ENCODE assay signal across 15 cellular contexts in the genomic region with DNA sequence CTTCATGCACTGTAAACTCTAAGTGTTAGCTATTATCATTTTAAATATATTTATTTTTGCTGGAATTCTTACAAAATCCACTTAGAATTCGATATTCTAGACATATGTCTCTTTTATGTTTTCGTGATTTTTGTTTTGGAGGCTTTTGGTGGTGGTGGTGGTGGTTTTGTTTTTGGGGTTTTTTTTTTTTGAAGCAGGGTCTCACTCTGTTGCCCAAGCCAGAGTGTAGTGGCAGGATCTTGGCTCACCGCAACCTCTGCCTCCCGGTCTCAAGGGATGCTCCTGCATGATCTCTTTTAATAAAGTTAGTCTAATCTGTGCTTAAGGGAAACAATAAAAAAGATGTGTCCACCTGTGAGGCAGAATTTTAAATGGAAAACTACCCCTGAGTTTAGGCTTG.
DNase-seq lines count a peak whose midpoint lies in the region; ATAC-seq and TF ChIP-seq lines count a peak whose summit lies in the region.
"Had no signal": no experiment of that assay in that cellular context is flagged by ENCODE, and none has a peak within 500 bp of the region (broad histone marks: within the 10 kb centered on the region; RNA-seq: fewer than 3 reads in every experiment).

No MANE protein-coding gene starts in this region.

- H3K27me3 ChIP-seq in ACC112 (ENCODE audit: insufficient read depth, low read length) = no peaks in the 10 kb centered on the region
- H3K27me3 ChIP-seq in CD4-positive, alpha-beta memory T cell (ENCODE audit: insufficient read depth, low read length) = no peaks in the 10 kb centered on the region
- H3K27me3 ChIP-seq in right lobe of liver = no peaks in the 10 kb centered on the region
- H3K27me3 ChIP-seq in MG63 = no peaks in the 10 kb centered on the region
- H3K27me3 ChIP-seq in BE2C = no peaks in the 10 kb centered on the region

- DNase-seq in CD4-positive, alpha-beta memory T cell = no peak
- DNase-seq in activated CD8-positive, alpha-beta T cell treated with anti-CD3 and anti-CD28 coated beads, Interleukin-2, amount 10 ng/mL, durations not matched to agents 7 days and 5 days = no peak
- no peak for DNase-seq in right lobe of liver
- DNase-seq in MG63 = no peak
- no peak for DNase-seq in BE2C
- no peak for DNase-seq in NCI-H2107 treated with DMSO at 0.1 percent for 48 hours (lab: John Stamatoyannopoulos, UW; ENCODE audit: unreplicated experiment)
- DNase-seq in NCI-H1417 treated with DMSO at 0.1 percent for 48 hours (lab: John Stamatoyannopoulos, UW) = no peak
- DNase-seq: EL, erythroblast, islet precursor cell, NCI-H2081, NCI-H774, T-helper 9 cell had no signal

- no peak for TF ChIP-seq CTCF in right lobe of liver (IDR thresholded peaks at IDR 0.05)
- no peak for TF ChIP-seq CTCF in BE2C (IDR thresholded peaks at IDR 0.05; ENCODE audit: low read depth, low read length)

- H3K9me3 Mint-ChIP-seq in CD4-positive, alpha-beta memory T cell = no peaks in the 10 kb centered on the region
- H3K9me3 Mint-ChIP-seq in activated CD8-positive, alpha-beta T cell treated with anti-CD3 and anti-CD28 coated beads, Interleukin-2, amount 10 ng/mL, durations not matched to agents 7 days and 5 days (ENCODE audit: insufficient read depth) = no peaks in the 10 kb centered on the region

- H3K4me1 ChIP-seq in ACC112 (ENCODE audit: control insufficient read depth, insufficient read depth, low read length, unreplicated experiment) (peaks cover 11% of the 10 kb centered on the region), right lobe of liver (peaks cover 0 to 7% (median 0%) of the 10 kb centered on the region in 4 donors), BE2C (no peaks in the 10 kb centered on the region; the same call in 1 of the 2 replicates)
- H3K4me1 ChIP-seq in CD4-positive, alpha-beta memory T cell (ENCODE audit: insufficient read depth, low read length) = peaks cover 28% of the 10 kb centered on the region

- peaks cover 5% of the 10 kb centered on the region for H3K79me2 ChIP-seq in ACC112 (ENCODE audit: control insufficient read depth, insufficient read depth, low read length, unreplicated experiment)

- no peaks in the 10 kb centered on the region for H3K36me3 ChIP-seq in ACC112 (ENCODE audit: insufficient read depth, low read length)
- H3K36me3 ChIP-seq in CD4-positive, alpha-beta memory T cell (ENCODE audit: insufficient read depth, low read length) = no peaks in the 10 kb centered on the region
- no peaks in the 10 kb centered on the region for H3K36me3 ChIP-seq in right lobe of liver
- H3K36me3 ChIP-seq in MG63 = peaks cover 34% of the 10 kb centered on the region
- H3K36me3 ChIP-seq in BE2C = no peaks in the 10 kb centered on the region

- H3K36me3 Mint-ChIP-seq in CD4-positive, alpha-beta memory T cell = peaks cover 0 to 15% of the 10 kb centered on the region in 2 donors
- H3K36me3 Mint-ChIP-seq in activated CD8-positive, alpha-beta T cell treated with anti-CD3 and anti-CD28 coated beads, Interleukin-2, amount 10 ng/mL, durations not matched to agents 7 days and 5 days (ENCODE audit: low read depth) = peaks cover 18% of the 10 kb centered on the region

- CTCF ChIA-PET in CD4-positive, alpha-beta memory T cell (lab: Charles Lee; ENCODE audit: partially characterized antibody) = interaction anchor here (0.9 to 11.0 kb wide), 3 partner anchors 31 to 127 kb away, joined by 3 to 172 read pairs (median 5); no protein-coding TSS in a partner anchor
- CTCF ChIA-PET in activated CD8-positive, alpha-beta T cell treated with anti-CD3 and anti-CD28 coated beads, Interleukin-2, amount 10 ng/mL, durations not matched to agents 7 days and 5 days (lab: Charles Lee) = interaction anchor here (1.0 to 2.9 kb wide), 6 partner anchors 14 to 127 kb away, joined by 3 to 27 read pairs (median 7); no protein-coding TSS in a partner anchor

- no peaks in the 10 kb centered on the region for H3K9me3 ChIP-seq in CD4-positive, alpha-beta memory T cell (ENCODE audit: control insufficient read depth in 1 of 2, low read length in 2 of 2)
- no peaks in the 10 kb centered on the region for H3K9me3 ChIP-seq in right lobe of liver
- 0 out of 2 replicates have a peak, but pooled peaks cover 1% of the 10 kb centered on the region for H3K9me3 ChIP-seq in MG63
- no peaks in the 10 kb centered on the region; the same call in 1 of the 2 replicates for H3K9me3 ChIP-seq in BE2C

- no peak for TF ChIP-seq POLR2A in right lobe of liver (IDR thresholded peaks at IDR 0.05)

- peaks cover 21 to 43% (median 27%) of the 10 kb centered on the region in 4 donors for H3K4me1 Mint-ChIP-seq in CD4-positive, alpha-beta memory T cell
- peaks cover 26% of the 10 kb centered on the region for H3K4me1 Mint-ChIP-seq in activated CD8-positive, alpha-beta T cell treated with anti-CD3 and anti-CD28 coated beads, Interleukin-2, amount 10 ng/mL, durations not matched to agents 7 days and 5 days (ENCODE audit: low read depth)

- H3K4me3 ChIP-seq in ACC112 (ENCODE audit: low read depth, low read length) (no peak overlapping the region), right lobe of liver (no peak overlapping the region), MG63 (no peak overlapping the region), BE2C (ENCODE audit: low read depth, low read length) (no peak overlapping the region)
- H3K4me3 ChIP-seq in CD4-positive, alpha-beta memory T cell (ENCODE audit: low read length in 2 of 2) = peak overlapping the region; percentile 44 to 45

- ATAC-seq in activated CD8-positive, alpha-beta T cell treated with anti-CD3 and anti-CD28 coated beads, Interleukin-2, amount 10 ng/mL, durations not matched to agents 7 days and 5 days = peak; percentile 46
- ATAC-seq in right lobe of liver = no peak

- intact Hi-C loops in CD4-positive, alpha-beta memory T cell (cut with micrococcal nuclease) = no loop called here
- intact Hi-C loops in right lobe of liver (cut with DNase I) = no loop called here

- peak overlapping the region; percentile 86 to 97 (median 94) for H3K27ac Mint-ChIP-seq in CD4-positive, alpha-beta memory T cell
- peak overlapping the region; percentile 88 for H3K27ac Mint-ChIP-seq in activated CD8-positive, alpha-beta T cell treated with anti-CD3 and anti-CD28 coated beads, Interleukin-2, amount 10 ng/mL, durations not matched to agents 7 days and 5 days

- 84% methylated on average over 4 of the region's 4 CpGs for WGBS in right lobe of liver (ENCODE audit: insufficient coverage, low coverage, low lambda C conversion rate, missing lambda C conversion rate)

- H3K4me3 Mint-ChIP-seq in CD4-positive, alpha-beta memory T cell = peak overlapping the region; percentile 75 to 89 (median 82)
- peak overlapping the region; percentile 68 for H3K4me3 Mint-ChIP-seq in activated CD8-positive, alpha-beta T cell treated with anti-CD3 and anti-CD28 coated beads, Interleukin-2, amount 10 ng/mL, durations not matched to agents 7 days and 5 days
- H3K4me3 Mint-ChIP-seq: mesothelial cell of epicardium had no signal

- H2AFZ ChIP-seq in ACC112 (ENCODE audit: low read length, unreplicated experiment) = no peak overlapping the region

- POLR2A ChIA-PET in CD4-positive, alpha-beta memory T cell (lab: Charles Lee; ENCODE audit: partially characterized antibody) = interaction anchor here (0.5 to 3.8 kb wide), 5 partner anchors 13 to 173 kb away, joined by 3 to 40 read pairs (median 3); no protein-coding TSS in a partner anchor
- POLR2A ChIA-PET in activated CD8-positive, alpha-beta T cell treated with anti-CD3 and anti-CD28 coated beads, Interleukin-2, amount 10 ng/mL, durations not matched to agents 7 days and 5 days (lab: Charles Lee) = interaction anchor here (1.5 kb wide), 1 partner anchor 119 kb away, joined by 3 read pairs; no protein-coding TSS in a partner anchor

- H3K27me3 Mint-ChIP-seq in CD4-positive, alpha-beta memory T cell = no peaks in the 10 kb centered on the region
- H3K27me3 Mint-ChIP-seq in activated CD8-positive, alpha-beta T cell treated with anti-CD3 and anti-CD28 coated beads, Interleukin-2, amount 10 ng/mL, durations not matched to agents 7 days and 5 days (ENCODE audit: low read depth) = no peaks in the 10 kb centered on the region

- H3K27ac ChIP-seq in ACC112 (ENCODE audit: low read depth, low read length) = peak overlapping the region; percentile 49
- H3K27ac ChIP-seq in CD4-positive, alpha-beta memory T cell (ENCODE audit: low read depth, low read length) = peak overlapping the region; percentile 55
- H3K27ac ChIP-seq in right lobe of liver = peak overlapping the region; percentile 58 to 78 (median 78)

Comparison
In these comparisons a context has a peak if more than half of its experiments do, and no peak if none do; other contexts are left out.
1. H3K4me3 ChIP-seq: peak in CD4-positive, alpha-beta memory T cell (2 of 2); none in ACC112 (single experiment), right lobe of liver (0 of 3), MG63 (single experiment) and BE2C (single experiment).
2. Peak in every context shown above with its lines, with median percentiles within 50 percentile points of each other: H3K27ac ChIP-seq.